13 cellular contexts compared by ENCODE assay signal in the genomic region with DNA sequence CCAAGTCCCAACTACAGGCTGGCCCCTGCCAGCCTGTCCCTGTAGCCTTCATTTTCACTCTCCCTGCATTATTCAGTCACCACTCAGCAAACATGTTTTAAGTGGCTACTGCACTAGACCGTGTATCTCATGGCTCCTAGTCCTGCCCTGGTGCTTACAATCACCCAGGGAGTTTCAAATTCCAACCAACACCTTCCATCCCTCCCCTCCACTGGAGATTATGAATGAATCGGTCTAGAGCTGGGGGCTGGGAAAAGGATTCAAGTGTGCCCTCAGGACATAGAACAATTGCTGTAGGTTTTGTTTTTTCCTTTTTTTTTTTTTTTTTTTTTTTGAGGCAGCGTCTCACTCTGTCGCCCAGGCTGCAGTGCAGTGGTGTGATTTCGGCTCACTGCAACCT.
"Had no signal": no experiment of that assay in that cellular context is flagged by ENCODE, and none has a peak within 500 bp of the region (broad histone marks: within the 10 kb centered on the region; RNA-seq: fewer than 3 reads in every experiment).

No MANE protein-coding gene starts in this region.

- H3K36me3 Mint-ChIP-seq: activated CD4-positive, alpha-beta memory T cell treated with anti-CD3 and anti-CD28 coated beads for 36 hours; activated naive CD8-positive, alpha-beta T cell treated with anti-CD3 and anti-CD28 coated beads, Interleukin-2, amount 10 ng/mL, durations not matched to agents 7 days and 5 days; natural killer cell had no signal

- H3K36me3 ChIP-seq: esophagus squamous epithelium, heart left ventricle, suprapubic skin had no signal

- H3K9me3 ChIP-seq: esophagus squamous epithelium, heart left ventricle, suprapubic skin had no signal

- H3K27me3 Mint-ChIP-seq: activated naive CD8-positive, alpha-beta T cell treated with anti-CD3 and anti-CD28 coated beads, Interleukin-2, amount 10 ng/mL, durations not matched to agents 7 days and 5 days had no signal

- H3K27ac ChIP-seq: esophagus squamous epithelium, heart left ventricle, suprapubic skin had no signal

- H3K4me3 Mint-ChIP-seq: activated CD4-positive, alpha-beta memory T cell treated with anti-CD3 and anti-CD28 coated beads for 36 hours; activated naive CD8-positive, alpha-beta T cell treated with anti-CD3 and anti-CD28 coated beads, Interleukin-2, amount 10 ng/mL, durations not matched to agents 7 days and 5 days; activated T-cell treated with anti-CD3 and anti-CD28 coated beads, Interleukin-2, amount 50 U/mL, for 72 hours; natural killer cell had no signal

- H3K4me1 Mint-ChIP-seq: activated naive CD8-positive, alpha-beta T cell treated with anti-CD3 and anti-CD28 coated beads, Interleukin-2, amount 10 ng/mL, durations not matched to agents 7 days and 5 days; natural killer cell had no signal

- DNase-seq: activated CD4-positive, alpha-beta memory T cell treated with anti-CD3 and anti-CD28 coated beads for 36 hours; activated gamma-delta T cell treated with Interleukin-2 at 50 U/mL for 16 hours; activated naive CD8-positive, alpha-beta T cell treated with anti-CD3 and anti-CD28 coated beads, Interleukin-2, amount 10 ng/mL, durations not matched to agents 7 days and 5 days; activated T-cell treated with anti-CD3 and anti-CD28 coated beads, Interleukin-2, amount 50 U/mL, for 72 hours; aorta; esophagus squamous epithelium; natural killer cell; stimulated activated CD4-positive, alpha-beta T cell treated with anti-CD3 and anti-CD28 coated beads, Interleukin-2, amount 100 ng/mL, for 48 hours; stimulated activated naive CD4-positive, alpha-beta T cell treated with Interleukin-2 at 50 U/mL for 16 hours; T-helper 9 cell had no signal

- H3K9me3 Mint-ChIP-seq: activated CD4-positive, alpha-beta memory T cell treated with anti-CD3 and anti-CD28 coated beads for 36 hours; activated naive CD8-positive, alpha-beta T cell treated with anti-CD3 and anti-CD28 coated beads, Interleukin-2, amount 10 ng/mL, durations not matched to agents 7 days and 5 days; activated T-cell treated with anti-CD3 and anti-CD28 coated beads, Interleukin-2, amount 50 U/mL, for 72 hours; natural killer cell had no signal

- ATAC-seq: activated T-cell treated with anti-CD3 and anti-CD28 coated beads, Interleukin-2, amount 50 U/mL, for 72 hours; heart left ventricle; natural killer cell had no signal

- H3K4me3 ChIP-seq: esophagus squamous epithelium, heart left ventricle, suprapubic skin had no signal

- H3K4me1 ChIP-seq: esophagus squamous epithelium, heart left ventricle, suprapubic skin had no signal

- FAIRE-seq: bronchial epithelial cell had no signal
